ENCODE assay signal across 14 cellular contexts in genomic region chr19:40908981-40909380, GRCh38. TPM values are rescaled to one million over a fixed set of nuclear protein-coding genes. Genes with fewer than 3 reads are reported as not detected.
DNase-seq lines count a peak whose midpoint lies in the region; ATAC-seq and TF ChIP-seq lines count a peak whose summit lies in the region.
"Had no signal": no experiment of that assay in that cellular context is flagged by ENCODE, and none has a peak within 500 bp of the region (broad histone marks: within the 10 kb centered on the region; RNA-seq: fewer than 3 reads in every experiment).

No MANE protein-coding gene starts in this region.

- peak; percentile 54 for DNase-seq in stimulated activated CD4-positive, alpha-beta T cell treated with anti-CD3 and anti-CD28 coated beads, Interleukin-15, amount 100 ng/mL, for 24 hours
- DNase-seq in stimulated activated CD4-positive, alpha-beta T cell treated with anti-CD3 and anti-CD28 coated beads, Interleukin-2, amount 100 ng/mL, for 48 hours = no peak
- DNase-seq in PC-3 = peak; percentile 58
- DNase-seq in erythroblast (lab: John Stamatoyannopoulos, UW) = peak; percentile 25 to 28
- DNase-seq in mesenteric fat pad (ENCODE audit: low spot score) = no peak
- no peak for DNase-seq in NCI-H187 treated with DMSO at 0.1 percent for 48 hours (lab: John Stamatoyannopoulos, UW)
- no peak for DNase-seq in mesendoderm
- DNase-seq: hippocampal formation, NCI-H526, tibial artery had no signal

- H2BK15ac ChIP-seq in mesendoderm (replicated peaks; ENCODE audit: low read depth) = no peak overlapping the region

- H3K9ac ChIP-seq in PC-3 (ENCODE audit: low read length) (no peak overlapping the region), mesendoderm (ENCODE audit: low read length) (no peak overlapping the region)

- intact Hi-C loops in PC-3 (cut with micrococcal nuclease) = loop anchor here (1.0 kb wide), 1 partner anchor 111 kb away; no protein-coding TSS in a partner anchor

- no peak overlapping the region for H3K18ac ChIP-seq in mesendoderm (ENCODE audit: low read length)

- no peak overlapping the region for H4K5ac ChIP-seq in mesendoderm (ENCODE audit: low read length)

- no peaks in the 10 kb centered on the region for H3K36me3 ChIP-seq in PC-3 (ENCODE audit: low read depth, low read length)
- no peaks in the 10 kb centered on the region for H3K36me3 ChIP-seq in mesendoderm (ENCODE audit: control insufficient read depth, insufficient read depth, low read length)
- H3K36me3 ChIP-seq: breast epithelium, tibial artery had no signal

- no peaks in the 10 kb centered on the region for H3K79me1 ChIP-seq in mesendoderm (ENCODE audit: low read length)

- H4K8ac ChIP-seq in mesendoderm (ENCODE audit: low read depth, low read length) = no peak overlapping the region

- no TSS peak for BruUV-seq in PC-3 (replicated peaks; lab: Mats Ljungman, UMichigan)

- H3K27ac ChIP-seq in PC-3 (ENCODE audit: low read length) (no peak overlapping the region), mesendoderm (ENCODE audit: low read depth, low read length) (no peak overlapping the region)
- H3K27ac ChIP-seq: breast epithelium, tibial artery had no signal

- no peak overlapping the region for H3K4me2 ChIP-seq in PC-3 (ENCODE audit: low read length)
- H3K4me2 ChIP-seq in mesendoderm (ENCODE audit: low read length) = no peak overlapping the region

- peak; percentile 66 for TF ChIP-seq CTCF in PC-3 (conservative IDR thresholded peaks at IDR 0.05; ENCODE audit: low read depth, low read length)

- no peak overlapping the region for H2AFZ ChIP-seq in PC-3 (ENCODE audit: low read length)

- no peak overlapping the region for H3K4ac ChIP-seq in mesendoderm (ENCODE audit: low read depth, low read length)

- no peak overlapping the region for H3K4me3 ChIP-seq in PC-3 (ENCODE audit: low read length)
- no peak overlapping the region for H3K4me3 ChIP-seq in mesendoderm (ENCODE audit: low read length)
- H3K4me3 ChIP-seq: tibial artery had no signal

- ATAC-seq in PC-3 = peak; percentile 81
- no peak for ATAC-seq in GM21515 (IDR thresholded peaks at IDR 0.05; ENCODE audit: unreplicated experiment)

- POLR2A ChIA-PET in PC-3 (lab: Charles Lee; ENCODE audit: unreplicated experiment) = no interaction called here

- H2AK5ac ChIP-seq in mesendoderm (ENCODE audit: low read length) = no peak overlapping the region

- no CpG with 5 or more reads among the region's 6 CpGs for WGBS in mesendoderm (ENCODE audit: extremely low coverage, insufficient coverage, low lambda C conversion rate)

- no peaks in the 10 kb centered on the region for H3K27me3 ChIP-seq in PC-3 (ENCODE audit: low read length)
- H3K27me3 ChIP-seq in mesendoderm (ENCODE audit: insufficient read depth, low read length, poor library complexity) = no peaks in the 10 kb centered on the region
- H3K27me3 ChIP-seq: breast epithelium had no signal

- H3K4me1 ChIP-seq in PC-3 (ENCODE audit: insufficient read depth, low read length) (peaks cover 11% of the 10 kb centered on the region), mesendoderm (ENCODE audit: control insufficient read depth, low read depth, low read length) (no peaks in the 10 kb centered on the region)
- H3K4me1 ChIP-seq: breast epithelium had no signal

- H2BK120ac ChIP-seq in mesendoderm (ENCODE audit: low read depth, low read length) = no peak overlapping the region

- CTCF ChIA-PET in PC-3 (lab: Charles Lee) = interaction anchor here (0.5 to 1.1 kb wide), 2 partner anchors 132 to 243 kb away, joined by 3 read pairs; no protein-coding TSS in a partner anchor

- no peaks in the 10 kb centered on the region for H3F3A ChIP-seq in PC-3 (ENCODE audit: low read length, unreplicated experiment)

- no peaks in the 10 kb centered on the region for H3K9me3 ChIP-seq in PC-3 (ENCODE audit: low read length)
- H3K9me3 ChIP-seq: breast epithelium had no signal

- no peak overlapping the region for H3K23ac ChIP-seq in mesendoderm (ENCODE audit: low read length)

- H3K9me2 ChIP-seq in PC-3 (replicated peaks; ENCODE audit: low read length) = no peaks in the 10 kb centered on the region

- no peak overlapping the region for H3K56ac ChIP-seq in mesendoderm (ENCODE audit: low read length)

- H3K79me2 ChIP-seq in PC-3 (ENCODE audit: low read length) (no peaks in the 10 kb centered on the region), mesendoderm (ENCODE audit: control insufficient read depth, insufficient read depth, low read length) (no peaks in the 10 kb centered on the region)

- TF ChIP-seq POLR2A in erythroblast (IDR thresholded peaks at IDR 0.05; ENCODE audit: low read length) = no peak

- no peaks in the 10 kb centered on the region for H4K20me1 ChIP-seq in PC-3 (ENCODE audit: low read length)

- H2BK5ac ChIP-seq in mesendoderm (ENCODE audit: low read length) = no peak overlapping the region

RNA-seq across cellular contexts. Expression of gene CYP2A7, which starts 26.9 kb away (rescaled TPM):
- total RNA-seq in PC-3 (2014; rRNA removed) (not detected in 2 replicates), mesenteric fat pad (not detected)
- polyA plus RNA-seq in mesendoderm (2013, experiment 1 of 2) = 0.04 TPM
- polyA plus RNA-seq in mesendoderm (2013, experiment 2 of 2) = not detected
- total RNA-seq: breast epithelium; HT-29; natural killer cell treated with Interleukin-12 subunit alpha and Interleukin-12 subunit beta and Interleukin-15 and Interleukin-18, amount 100 ng/mL, for 72 hours had no signal

RNA-seq across cellular contexts. Expression of gene CYP2A6, which starts 58.7 kb away (rescaled TPM):
- total RNA-seq in PC-3 (2014; rRNA removed) (not detected in 2 replicates), mesenteric fat pad (0.48 TPM)
- polyA plus RNA-seq in mesendoderm (2013, experiment 1 of 2) = 0.03 TPM
- polyA plus RNA-seq in mesendoderm (2013, experiment 2 of 2) = 0.07 TPM
- total RNA-seq: HT-29; natural killer cell treated with Interleukin-12 subunit alpha and Interleukin-12 subunit beta and Interleukin-15 and Interleukin-18, amount 100 ng/mL, for 72 hours had no signal

Comparison
In these comparisons a context has a peak if more than half of its experiments do, and no peak if none do; other contexts are left out.
1. DNase-seq: peak in stimulated activated CD4-positive, alpha-beta T cell treated with anti-CD3 and anti-CD28 coated beads, Interleukin-15, amount 100 ng/mL, for 24 hours (single experiment), PC-3 (single experiment) and erythroblast (2 of 2); none in stimulated activated CD4-positive, alpha-beta T cell treated with anti-CD3 and anti-CD28 coated beads, Interleukin-2, amount 100 ng/mL, for 48 hours (0 of 2), mesenteric fat pad (single experiment), NCI-H187 treated with DMSO at 0.1 percent for 48 hours (single experiment) and mesendoderm (single experiment).